ENCODE assay signal across 31 cellular contexts in the genomic region with DNA sequence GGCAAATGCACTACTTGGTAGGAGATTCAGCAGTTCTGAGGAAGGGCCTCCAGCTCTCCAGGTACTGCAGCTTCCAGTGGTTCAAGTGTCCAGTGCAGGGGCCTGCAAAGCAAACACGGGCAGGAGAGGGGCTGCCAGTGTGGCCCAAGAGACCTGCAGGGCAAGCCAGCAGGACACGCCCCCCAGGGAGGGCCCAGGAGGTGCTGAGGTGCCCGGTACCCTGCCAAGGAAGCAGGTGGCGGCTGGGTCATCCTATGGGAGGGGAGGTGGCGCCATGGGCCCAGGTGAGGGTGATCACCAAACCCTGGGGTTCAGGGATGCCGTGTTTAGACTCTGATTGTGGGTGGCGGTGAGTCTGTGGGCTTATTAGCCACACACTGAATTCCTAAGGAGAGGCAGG. TPM values are rescaled to one million over a fixed set of nuclear protein-coding genes. Genes with fewer than 3 reads are reported as not detected.
"Had no signal": no experiment of that assay in that cellular context is flagged by ENCODE, and none has a peak within 500 bp of the region (broad histone marks: within the 10 kb centered on the region; RNA-seq: fewer than 3 reads in every experiment).

No MANE protein-coding gene starts in this region.

- H3K27me3 Mint-ChIP-seq: activated B cell treated with CpG ODN at 0.5 μM for 24 hours; activated CD4-positive, alpha-beta memory T cell treated with anti-CD3 and anti-CD28 coated beads for 36 hours; activated CD4-positive, alpha-beta T cell treated with anti-CD3 and anti-CD28 coated beads, Interleukin-2, amount 10 ng/mL, durations not matched to agents 7 days and 5 days; activated naive CD8-positive, alpha-beta T cell treated with anti-CD3 and anti-CD28 coated beads, Interleukin-2, amount 10 ng/mL, durations not matched to agents 7 days and 5 days; activated T-helper 17 cell treated with anti-CD3 and anti-CD28 coated beads, Interleukin-2, amount 50 U/mL, for 72 hours had no signal

- H3K9me3 ChIP-seq: adrenal gland, breast epithelium, Peyer's patch, SJCRH30, SK-N-SH had no signal

- H3K4me3 ChIP-seq: adrenal gland, breast epithelium, Peyer's patch, SJCRH30 had no signal

- H3K4me1 Mint-ChIP-seq: activated B cell treated with CpG ODN at 0.5 μM for 24 hours; activated CD4-positive, alpha-beta T cell treated with anti-CD3 and anti-CD28 coated beads, Interleukin-2, amount 10 ng/mL, durations not matched to agents 7 days and 5 days had no signal

- H3K36me3 ChIP-seq: adrenal gland, breast epithelium, SJCRH30 had no signal

- DNase-seq: activated B cell treated with CpG ODN at 0.5 μM for 24 hours; activated CD4-positive, alpha-beta memory T cell treated with anti-CD3 and anti-CD28 coated beads for 36 hours; activated CD4-positive, alpha-beta T cell treated with anti-CD3 and anti-CD28 coated beads, Interleukin-2, amount 10 ng/mL, durations not matched to agents 7 days and 5 days; activated CD8-positive, alpha-beta memory T cell treated with anti-CD3 and anti-CD28 coated beads for 24 hours; activated naive CD4-positive, alpha-beta T cell treated with anti-CD3 and anti-CD28 coated beads, Interleukin-2, amount 50 U/mL, for 16 hours; activated naive CD8-positive, alpha-beta T cell treated with anti-CD3 and anti-CD28 coated beads, Interleukin-2, amount 10 ng/mL, durations not matched to agents 7 days and 5 days; activated T-cell treated with anti-CD3 and anti-CD28 coated beads, Interleukin-2, amount 50 U/mL, for 48 hours; adrenal gland; anterior cingulate cortex; central memory CD4-positive, alpha-beta T cell; Karpas-422; MM.1S; NCI-H1105; NCI-H1436; NCI-H1694 treated with DMSO at 0.1 percent for 48 hours; NCI-H2029 treated with DMSO at 0.1 percent for 48 hours; NCI-H345; NCI-H510A; NCI-H526 treated with DMSO at 0.1 percent for 48 hours; NCI-H82; OCI-M1; Right ventricle myocardium superior; SJCRH30; SK-N-SH; SW 1271; T-helper 9 cell had no signal

- H3K9ac ChIP-seq: SK-N-SH had no signal

- H3K4me1 ChIP-seq: adrenal gland, breast epithelium, Peyer's patch, SJCRH30 had no signal

- ATAC-seq: activated T-helper 17 cell treated with anti-CD3 and anti-CD28 coated beads, Interleukin-2, amount 50 U/mL, for 72 hours had no signal

- H3K4me3 Mint-ChIP-seq: activated B cell treated with CpG ODN at 0.5 μM for 24 hours; activated CD4-positive, alpha-beta memory T cell treated with anti-CD3 and anti-CD28 coated beads for 36 hours; activated CD4-positive, alpha-beta T cell treated with anti-CD3 and anti-CD28 coated beads, Interleukin-2, amount 10 ng/mL, durations not matched to agents 7 days and 5 days; activated naive CD8-positive, alpha-beta T cell treated with anti-CD3 and anti-CD28 coated beads, Interleukin-2, amount 10 ng/mL, durations not matched to agents 7 days and 5 days; activated T-helper 17 cell treated with anti-CD3 and anti-CD28 coated beads, Interleukin-2, amount 50 U/mL, for 72 hours; T-helper 1 cell treated with Interleukin-12 subunit alpha and Interleukin-12 subunit beta and Interleukin-4 antibody, amounts not matched to agents 30 μg/mL and 1 μg/mL, for 36 hours had no signal

- H3K9me3 Mint-ChIP-seq: activated B cell treated with CpG ODN at 0.5 μM for 24 hours; activated CD4-positive, alpha-beta memory T cell treated with anti-CD3 and anti-CD28 coated beads for 36 hours; activated CD4-positive, alpha-beta T cell treated with anti-CD3 and anti-CD28 coated beads, Interleukin-2, amount 10 ng/mL, durations not matched to agents 7 days and 5 days; activated naive CD8-positive, alpha-beta T cell treated with anti-CD3 and anti-CD28 coated beads, Interleukin-2, amount 10 ng/mL, durations not matched to agents 7 days and 5 days; activated T-helper 17 cell treated with anti-CD3 and anti-CD28 coated beads, Interleukin-2, amount 50 U/mL, for 72 hours; T-helper 1 cell treated with Interleukin-12 subunit alpha and Interleukin-12 subunit beta and Interleukin-4 antibody, amounts not matched to agents 30 μg/mL and 1 μg/mL, for 36 hours had no signal

- H3K27me3 ChIP-seq: adrenal gland, breast epithelium, Peyer's patch had no signal

- H3K27ac Mint-ChIP-seq: activated B cell treated with CpG ODN at 0.5 μM for 24 hours; activated CD4-positive, alpha-beta memory T cell treated with anti-CD3 and anti-CD28 coated beads for 36 hours; activated CD4-positive, alpha-beta T cell treated with anti-CD3 and anti-CD28 coated beads, Interleukin-2, amount 10 ng/mL, durations not matched to agents 7 days and 5 days; activated naive CD8-positive, alpha-beta T cell treated with anti-CD3 and anti-CD28 coated beads, Interleukin-2, amount 10 ng/mL, durations not matched to agents 7 days and 5 days; activated T-helper 17 cell treated with anti-CD3 and anti-CD28 coated beads, Interleukin-2, amount 50 U/mL, for 72 hours; T-helper 1 cell treated with Interleukin-12 subunit alpha and Interleukin-12 subunit beta and Interleukin-4 antibody, amounts not matched to agents 30 μg/mL and 1 μg/mL, for 36 hours had no signal

- H3K27ac ChIP-seq: adrenal gland, breast epithelium, Peyer's patch, RWPE1, SJCRH30 had no signal

RNA-seq across cellular contexts. Expression of gene PARP12, which starts 45.7 kb away (rescaled TPM):
- total RNA-seq: SJCRH30 had no signal
